8 cellular contexts compared by ENCODE assay signal in genomic region chr6:45479834-45480696, GRCh38.
DNase-seq lines count a peak whose midpoint lies in the region; ATAC-seq, FAIRE-seq and TF ChIP-seq lines count a peak whose summit lies in the region.

No MANE protein-coding gene starts in this region.

- H3K4me1 ChIP-seq in Loucy (ENCODE audit: insufficient read depth, low read length, poor library complexity, severe bottlenecking) (peaks cover 36% of the 10 kb centered on the region), foreskin keratinocyte (peaks cover 25% of the 10 kb centered on the region)

- no peak overlapping the region for H3K27ac ChIP-seq in foreskin keratinocyte

- peaks cover 94% of the 10 kb centered on the region for H3K79me2 ChIP-seq in Loucy (ENCODE audit: insufficient read depth, low read length)

- peaks cover 34% of the 10 kb centered on the region; the same call in 1 of the 2 replicates for H3K36me3 ChIP-seq in Loucy (ENCODE audit: insufficient read depth, low read length)

- no peak overlapping the region for H2AFZ ChIP-seq in Loucy (ENCODE audit: low read length)

- H3K4me3 ChIP-seq in Loucy (ENCODE audit: low read length, poor library complexity, severe bottlenecking), result peak overlapping the region; percentile 7

- H3K9me2 ChIP-seq in Loucy (replicated peaks; ENCODE audit: low read depth, low read length), result no peaks in the 10 kb centered on the region

- no peaks in the 10 kb centered on the region for H4K20me1 ChIP-seq in Loucy (ENCODE audit: insufficient read depth, low read length, poor library complexity, severe bottlenecking)

- no peaks in the 10 kb centered on the region for H3K9me3 ChIP-seq in Loucy (ENCODE audit: insufficient read depth, low read depth, low read length)

- H3K27me3 ChIP-seq in Loucy (ENCODE audit: insufficient read depth, low read length, poor library complexity, severe bottlenecking), result no peaks in the 10 kb centered on the region
- H3K27me3 ChIP-seq in foreskin keratinocyte, result no peaks in the 10 kb centered on the region

- FAIRE-seq in urothelium cell line (lab: Jason Lieb, UNC), result no peak

- peak overlapping the region; percentile 39 for H3K9ac ChIP-seq in Loucy (ENCODE audit: low read depth, low read length, poor library complexity, severe bottlenecking)

- DNase-seq in GM03348 (ENCODE audit: low spot score) (peak; percentile 39), iris pigment epithelial cell (ENCODE audit: low read depth) (peak; percentile 97), foreskin keratinocyte (no peak), NCI-H226 (no peak), urothelium cell line (ENCODE audit: low spot score) (no peak)

- no peak for TF ChIP-seq CTCF in Loucy (conservative IDR thresholded peaks at IDR 0.05; ENCODE audit: low read length)
- TF ChIP-seq CTCF in foreskin keratinocyte (conservative IDR thresholded peaks at IDR 0.05), result no peak

- ATAC-seq in GM21529 (IDR thresholded peaks at IDR 0.05; ENCODE audit: unreplicated experiment) (peak; percentile 89), foreskin keratinocyte (no peak), HG03097 (IDR thresholded peaks at IDR 0.05; ENCODE audit: low FRiP score, unreplicated experiment) (no peak)

- H3K4me2 ChIP-seq in Loucy (ENCODE audit: low read depth, low read length, poor library complexity, severe bottlenecking), result peak overlapping the region; percentile 56

- no peaks in the 10 kb centered on the region for H3F3A ChIP-seq in Loucy (ENCODE audit: low read depth)

Comparison
In these comparisons a context has a peak if more than half of its experiments do, and no peak if none do; other contexts are left out.
1. DNase-seq: peak in GM03348 (single experiment) and iris pigment epithelial cell (single experiment); none in foreskin keratinocyte (0 of 2), NCI-H226 (single experiment) and urothelium cell line (single experiment).